In the genomic region with DNA sequence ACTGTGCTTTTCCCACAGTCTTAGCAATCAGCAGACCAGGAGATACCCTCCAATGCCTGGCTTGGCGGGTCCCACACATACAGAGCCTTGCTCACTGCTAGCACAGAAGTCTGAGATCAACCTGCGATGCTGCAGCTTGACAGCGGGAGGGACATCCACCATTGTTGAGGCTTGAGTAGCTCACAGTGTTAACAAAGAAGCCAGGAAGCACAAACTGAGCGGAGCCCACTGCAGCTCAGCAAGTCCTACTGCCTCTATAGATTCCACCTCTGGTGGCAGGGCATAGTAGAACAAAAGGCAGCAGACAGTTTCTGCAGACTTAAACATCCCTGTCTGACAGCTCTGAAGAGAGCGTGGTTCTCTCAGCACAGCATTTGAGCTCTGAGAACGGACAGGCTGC, we compare ENCODE assay signal across 1 cellular context.
TF ChIP-seq lines count a peak whose summit lies in the region.

No MANE protein-coding gene starts in this region.

TF ChIP-seq in GM23338, 12 proteins besides CTCF, POLR2A, EP300 and RAD21 (continued from another document):
- TF ChIP-seq REST (IDR thresholded peaks at IDR 0.05; ENCODE audit: unreplicated experiment) (no peak), ETS1 (IDR thresholded peaks at IDR 0.05) (no peak), ZNF331 (CRISPR knock-in tag; IDR thresholded peaks at IDR 0.05; ENCODE audit: low read depth) (no peak), ZNF114 (CRISPR knock-in tag; IDR thresholded peaks at IDR 0.05) (no peak), STAT1 (IDR thresholded peaks at IDR 0.05; ENCODE audit: unreplicated experiment) (no peak), JUNB (IDR thresholded peaks at IDR 0.05; ENCODE audit: unreplicated experiment) (no peak), POLR2AphosphoS5 (IDR thresholded peaks at IDR 0.05; ENCODE audit: low read depth) (no peak), NANOG (IDR thresholded peaks at IDR 0.05; ENCODE audit: borderline replicate concordance) (no peak), ZNF462 (CRISPR knock-in tag; IDR thresholded peaks at IDR 0.05) (no peak), EZH2phosphoT487 (IDR thresholded peaks at IDR 0.05; ENCODE audit: unreplicated experiment) (no peak)
